Comparison of ENCODE assay signal across 8 cellular contexts in genomic region chr1:35641233-35641866, GRCh38. TPM values are rescaled to one million over a fixed set of nuclear protein-coding genes. Genes with fewer than 3 reads are reported as not detected.
DNase-seq lines count a peak whose midpoint lies in the region; ATAC-seq, FAIRE-seq and TF ChIP-seq lines count a peak whose summit lies in the region.

Gene PSMB2, minus strand, starts transcription at chr1:35641526. Its CDS starts 94 bp downstream, at chr1:35641432.

- TF ChIP-seq CTCF in H1 (IDR thresholded peaks at IDR 0.05; ENCODE audit: control extremely low read depth in 1 of 3, insufficient read depth in 1 of 3, low read depth in 1 of 3, low read length in 3 of 3), result no peak

- H3K56ac ChIP-seq in H1 (replicated peaks; ENCODE audit: insufficient read length, low read depth, low read length), result peak within 1 kb of the TSS; percentile 85

- H3K79me1 ChIP-seq in H1 (ENCODE audit: low read depth, low read length), result peaks cover 3% of the 10 kb centered on the region; the same call in 1 of the 2 replicates

- TF ChIP-seq POLR2A in H1 (IDR thresholded peaks at IDR 0.05; ENCODE audit: control extremely low read depth in 1 of 2, low read depth in 2 of 2, low read length in 2 of 2), result peak; percentile 93 to 99

- 2% methylated on average over 43 of the region's 43 CpGs; no CpG with 5 or more reads in 1 of the 2 experiments for WGBS in H1 (ENCODE audit: extremely low coverage in 1 of 2, insufficient coverage in 1 of 2, insufficient read length in 1 of 2, insufficient replicate concordance in 2 of 2, low coverage in 1 of 2, low lambda C conversion rate in 2 of 2, missing lambda C conversion rate in 1 of 2), 2 experiments

- H3K9me3 ChIP-seq in HUES48 (ENCODE audit: control insufficient read depth, insufficient read depth, low read length), result no peaks in the 10 kb centered on the region
- peaks cover 7% of the 10 kb centered on the region; the same call in 1 of the 2 replicates for H3K9me3 ChIP-seq in NT2/D1 (ENCODE audit: insufficient read depth, low read length)
- H3K9me3 ChIP-seq in H1 (ENCODE audit: insufficient read depth in 2 of 2, low read depth in 1 of 2, low read length in 1 of 2), result no peaks in the 10 kb centered on the region

- H3K9ac ChIP-seq in HUES48 (ENCODE audit: low read depth, low read length), result peak within 1 kb of the TSS; percentile 97
- H3K9ac ChIP-seq in NT2/D1 (ENCODE audit: insufficient read length, low read depth), result peak within 1 kb of the TSS; percentile 100
- H3K9ac ChIP-seq in H1 (replicated peaks in 1 of 4; ENCODE audit: extremely low read depth in 1 of 4, low read depth in 3 of 4, low read length in 3 of 4), result peak within 1 kb of the TSS; percentile 96 to 100 (median 98)

- TF ChIP-seq RAD21 in H1 (IDR thresholded peaks at IDR 0.05 in 1 of 2, conservative IDR thresholded peaks at IDR 0.05 in 1 of 2; ENCODE audit: low read depth in 2 of 2, low read length in 2 of 2), result no peak

- peak within 1 kb of the TSS; percentile 88 for H4K5ac ChIP-seq in H1 (ENCODE audit: insufficient read length, low read depth, low read length)

- H2BK5ac ChIP-seq in H1 (ENCODE audit: low read depth, low read length), result peak within 1 kb of the TSS; percentile 93

- H4K91ac ChIP-seq in H1 (replicated peaks; ENCODE audit: insufficient read length, low read length), result peak within 1 kb of the TSS; percentile 85

- DNase-seq in COLO829 (ENCODE audit: low spot score) (peak; percentile 86), NT2/D1 (ENCODE audit: low read depth, low spot score) (peak; percentile 99), H1 (ENCODE audit: low read depth in 1 of 2, low spot score in 2 of 2) (peak; percentile 84 to 99), medulla oblongata (ENCODE audit: extremely low spot score) (peak; percentile 94)
- DNase-seq in activated CD8-positive, alpha-beta memory T cell treated with anti-CD3 and anti-CD28 coated beads, Interleukin-2, amount 10 ng/mL, durations not matched to agents 7 days and 5 days, result peak; percentile 98
- DNase-seq in stimulated activated CD4-positive, alpha-beta T cell treated with anti-CD3 and anti-CD28 coated beads, TNF-alpha, amount 100 ng/mL, for 48 hours (ENCODE audit: low read depth in 3 of 3), result peak; percentile 92 to 97 (median 97)

- peak; percentile 70 for ATAC-seq in GM21367 (IDR thresholded peaks at IDR 0.05; ENCODE audit: unreplicated experiment)
- peak; percentile 95 for ATAC-seq in activated CD8-positive, alpha-beta memory T cell treated with anti-CD3 and anti-CD28 coated beads, Interleukin-2, amount 10 ng/mL, durations not matched to agents 7 days and 5 days

- H2BK12ac ChIP-seq in H1 (ENCODE audit: low read depth, low read length), result no peak within 1 kb of the TSS; the same call in 1 of the 2 replicates

- peaks cover 13% of the 10 kb centered on the region for H3K36me3 ChIP-seq in HUES48 (ENCODE audit: control insufficient read depth, insufficient read depth, low read length)
- peaks cover 28% of the 10 kb centered on the region for H3K36me3 ChIP-seq in NT2/D1 (ENCODE audit: insufficient read depth, insufficient read length, low read length)
- peaks cover 0 to 4% (median 0%) of the 10 kb centered on the region in 4 experiments; a peak in 1 of 8 replicates for H3K36me3 ChIP-seq in H1 (ENCODE audit: control insufficient read depth in 2 of 4, insufficient read depth in 4 of 4, low read length in 3 of 4)

- no peaks in the 10 kb centered on the region for H3K9me3 Mint-ChIP-seq in activated CD8-positive, alpha-beta memory T cell treated with anti-CD3 and anti-CD28 coated beads, Interleukin-2, amount 10 ng/mL, durations not matched to agents 7 days and 5 days (ENCODE audit: low read depth)

- H3K27ac ChIP-seq in HUES48 (ENCODE audit: low read depth, low read length) (peak within 1 kb of the TSS; percentile 88), H1 (ENCODE audit: low read depth, low read length) (peak within 1 kb of the TSS; percentile 88)

- H3K18ac ChIP-seq in H1 (ENCODE audit: extremely low read depth, low read length), result peak within 1 kb of the TSS; percentile 92

- CTCF ChIA-PET in activated CD8-positive, alpha-beta memory T cell treated with anti-CD3 and anti-CD28 coated beads, Interleukin-2, amount 10 ng/mL, durations not matched to agents 7 days and 5 days (lab: Charles Lee), result interaction anchor here (0.7 to 1.3 kb wide), 3 partner anchors 64 to 237 kb away, joined by 3 to 4 read pairs (median 3); no protein-coding TSS in a partner anchor
- CTCF ChIA-PET in H1 (lab: Charles Lee; ENCODE audit: partially characterized antibody), result no interaction called here

- H3K23me2 ChIP-seq in H1 (ENCODE audit: low read depth, low read length), result peaks cover 2% of the 10 kb centered on the region; the same call in 1 of the 2 replicates

- peak within 1 kb of the TSS; percentile 89 for H3K4ac ChIP-seq in H1 (replicated peaks; ENCODE audit: insufficient read length, low read depth, low read length)

- H3K4me1 ChIP-seq in HUES48 (ENCODE audit: control insufficient read depth, insufficient read depth, low read length), result peaks cover 11% of the 10 kb centered on the region; the same call in 1 of the 2 replicates
- H3K4me1 ChIP-seq in NT2/D1 (ENCODE audit: insufficient read depth, insufficient read length), result no peaks in the 10 kb centered on the region
- no peaks in the 10 kb centered on the region for H3K4me1 ChIP-seq in H1 (replicated peaks in 1 of 4; ENCODE audit: control insufficient read depth in 3 of 4, insufficient read depth in 4 of 4, low read length in 3 of 4)

- H3K27ac Mint-ChIP-seq in activated CD8-positive, alpha-beta memory T cell treated with anti-CD3 and anti-CD28 coated beads, Interleukin-2, amount 10 ng/mL, durations not matched to agents 7 days and 5 days, result peak within 1 kb of the TSS; percentile 100

- no peaks in the 10 kb centered on the region for H3K27me3 ChIP-seq in HUES48 (ENCODE audit: control insufficient read depth, insufficient read depth, low read length)
- peaks cover 11% of the 10 kb centered on the region for H3K27me3 ChIP-seq in NT2/D1 (ENCODE audit: insufficient read depth, insufficient read length)
- H3K27me3 ChIP-seq in H1 (replicated peaks in 1 of 4; ENCODE audit: control insufficient read depth in 3 of 4, extremely low read depth in 1 of 4, insufficient read depth in 3 of 4, low read length in 3 of 4), result no peaks in the 10 kb centered on the region

- H4K8ac ChIP-seq in H1 (ENCODE audit: extremely low read depth, insufficient read depth, low read length), result peak within 1 kb of the TSS; percentile 99

- no peaks in the 10 kb centered on the region for H4K20me1 ChIP-seq in H1 (replicated peaks in 1 of 2; ENCODE audit: control insufficient read depth in 1 of 2, insufficient read depth in 2 of 2, low read length in 2 of 2)

- H2BK20ac ChIP-seq in H1 (ENCODE audit: low read length), result no peak within 1 kb of the TSS

- peak within 1 kb of the TSS; percentile 100 for H3K4me3 Mint-ChIP-seq in activated CD8-positive, alpha-beta memory T cell treated with anti-CD3 and anti-CD28 coated beads, Interleukin-2, amount 10 ng/mL, durations not matched to agents 7 days and 5 days

- H2AK5ac ChIP-seq in H1 (ENCODE audit: low read depth, low read length), result no peak within 1 kb of the TSS

- peaks cover 28% of the 10 kb centered on the region for H3K27me3 Mint-ChIP-seq in activated CD8-positive, alpha-beta memory T cell treated with anti-CD3 and anti-CD28 coated beads, Interleukin-2, amount 10 ng/mL, durations not matched to agents 7 days and 5 days

- H2BK15ac ChIP-seq in H1 (ENCODE audit: low read length), result no peak within 1 kb of the TSS; the same call in 1 of the 2 replicates

- H2AFZ ChIP-seq in H1 (ENCODE audit: low read length), result peak within 1 kb of the TSS; percentile 92

- no peak within 1 kb of the TSS for H3K14ac ChIP-seq in H1 (ENCODE audit: insufficient read length)

- H3K79me2 ChIP-seq in H1 (ENCODE audit: control insufficient read depth in 1 of 2, insufficient read depth in 2 of 2, low read length in 2 of 2), result peaks cover 14 to 48% of the 10 kb centered on the region in 2 experiments

- no peak within 1 kb of the TSS for H3K23ac ChIP-seq in H1 (ENCODE audit: insufficient read length)

- peaks cover 39% of the 10 kb centered on the region for H3K4me1 Mint-ChIP-seq in activated CD8-positive, alpha-beta memory T cell treated with anti-CD3 and anti-CD28 coated beads, Interleukin-2, amount 10 ng/mL, durations not matched to agents 7 days and 5 days

- TF ChIP-seq EP300 in H1 (IDR thresholded peaks at IDR 0.05; ENCODE audit: borderline replicate concordance in 1 of 2, low read depth in 2 of 2, low read length in 2 of 2), result no peak; a peak in 1 of 3 replicates

- H3K4me3 ChIP-seq in HUES48 (ENCODE audit: low read depth, low read length), result peak within 1 kb of the TSS; percentile 90
- peak within 1 kb of the TSS; percentile 90 for H3K4me3 ChIP-seq in NT2/D1 (ENCODE audit: insufficient read length, low read depth)
- H3K4me3 ChIP-seq in H1 (ENCODE audit: extremely low read depth in 1 of 4, insufficient read depth in 2 of 4, low read depth in 3 of 4, low read length in 4 of 4), result peak within 1 kb of the TSS; percentile 78 to 99 (median 90)

- H3K4me2 ChIP-seq in H1 (ENCODE audit: insufficient read depth in 1 of 2, low read depth in 2 of 2, low read length in 2 of 2), result peak within 1 kb of the TSS; percentile 70 to 81

- POLR2A ChIA-PET in H1 (lab: Charles Lee; ENCODE audit: partially characterized antibody), result interaction anchor here (0.6 to 1.7 kb wide), 7 partner anchors 9 to 290 kb away, joined by 3 to 5 read pairs (median 3); partner anchors contain the start of gene AGO3

- H3K36me3 Mint-ChIP-seq in activated CD8-positive, alpha-beta memory T cell treated with anti-CD3 and anti-CD28 coated beads, Interleukin-2, amount 10 ng/mL, durations not matched to agents 7 days and 5 days, result peaks cover 13% of the 10 kb centered on the region

- no peak within 1 kb of the TSS for H2BK120ac ChIP-seq in H1 (replicated peaks; ENCODE audit: low read depth, low read length)

- FAIRE-seq in H1 (lab: Jason Lieb, UNC), result peak; percentile 28

TF ChIP-seq in H1, 55 proteins besides CTCF, POLR2A, EP300 and RAD21 (continues in another document):
- TF ChIP-seq CHD2 (IDR thresholded peaks at IDR 0.05; ENCODE audit: low read length) (peak; percentile 97), TAF1 (IDR thresholded peaks at IDR 0.05; ENCODE audit: low read depth, low read length) (peak; percentile 98), SIRT6 (IDR thresholded peaks at IDR 0.05; ENCODE audit: low read length) (no peak), NRF1 (IDR thresholded peaks at IDR 0.05; ENCODE audit: low read depth, low read length) (no peak)

RNA-seq across cellular contexts. Expression of gene PSMB2, which starts in this region (rescaled TPM):
- total RNA-seq in activated CD8-positive, alpha-beta memory T cell treated with anti-CD3 and anti-CD28 coated beads, Interleukin-2, amount 10 ng/mL, durations not matched to agents 7 days and 5 days, result 100 to 1,000 TPM in 1 of 2 experiments, 10 to 100 TPM in 1; 88.8 to 103 TPM
- total RNA-seq in H1 (2021; fragmentation: NEBNext Ultra II Directional; extraction: Animal tissue kit (Norgen Biotek cat#: 25700)), result 88.2 and 91.4 TPM in 2 replicates
- polyA plus RNA-seq in H1 (2011; rRNA removed), result 94.0 and 101 TPM in 2 replicates
- 67.5 TPM for polyA plus RNA-seq in H1 (2011; cell fraction: cytosol; rRNA removed)
- polyA plus RNA-seq in H1 (2011; cell fraction: nucleus; rRNA removed), result 60.6 TPM
- polyA plus RNA-seq in H1 (2012, experiment 1 of 2), result 90.8 to 102 TPM (median 101 TPM) in 4 replicates
- polyA plus RNA-seq in H1 (2012, experiment 2 of 2), result 71.5 TPM
- polyA plus RNA-seq in H1 (2013, experiment 1 of 2), result 157 TPM
- polyA plus RNA-seq in H1 (2013, experiment 2 of 2), result 164 TPM
- polyA minus RNA-seq in H1 (2011; rRNA and poly(A)+ RNA removed), result 59.7 and 62.8 TPM in 2 replicates
- 41.5 TPM for polyA minus RNA-seq in H1 (2011; cell fraction: cytosol; rRNA and poly(A)+ RNA removed)
- polyA minus RNA-seq in H1 (2011; cell fraction: nucleus; rRNA and poly(A)+ RNA removed), result 22.3 TPM

Comparison
In these comparisons a context has a peak if more than half of its experiments do, and no peak if none do; other contexts are left out.
1. Peak in every context shown above with its lines: DNase-seq, ATAC-seq, H3K4me3 ChIP-seq and H3K27ac ChIP-seq.